2 cellular contexts compared by ENCODE assay signal in genomic region chr16:20911361-20911760, GRCh38.
TF ChIP-seq lines count a peak whose summit lies in the region.

No MANE protein-coding gene starts in this region.

TF ChIP-seq in IMR-90, 13 proteins besides CTCF, POLR2A, EP300 and RAD21:
- TF ChIP-seq USF2 (IDR thresholded peaks at IDR 0.05; ENCODE audit: low read depth, low read length) (no peak), BHLHE40 (IDR thresholded peaks at IDR 0.05; ENCODE audit: low read depth, low read length) (no peak), CHD1 (IDR thresholded peaks at IDR 0.05; ENCODE audit: low read depth, low read length) (no peak), ELK1 (IDR thresholded peaks at IDR 0.05; ENCODE audit: borderline replicate concordance, low read depth, low read length) (no peak), NFE2L2 (IDR thresholded peaks at IDR 0.05; ENCODE audit: low read depth, low read length) (no peak), MXI1 (IDR thresholded peaks at IDR 0.05; ENCODE audit: borderline replicate concordance, low read depth, low read length) (no peak), RCOR1 (IDR thresholded peaks at IDR 0.05; ENCODE audit: insufficient replicate concordance, low read length) (no peak), RFX5 (IDR thresholded peaks at IDR 0.05; ENCODE audit: low read depth, low read length) (no peak)
TF ChIP-seq in IMR-90: peak in this region for 0.

TF ChIP-seq in K562, 482 proteins besides CTCF, POLR2A, EP300 and RAD21:
- TF ChIP-seq TARDBP (IDR thresholded peaks at IDR 0.05) = no peak
- 0 out of 2 replicates have a peak, but pooled peaks have one; percentile 34 for TF ChIP-seq BACH1 (tag; IDR thresholded peaks at IDR 0.05)
- 0 out of 2 replicates have a peak, but pooled peaks have one; percentile 15 for TF ChIP-seq BRD4 (IDR thresholded peaks at IDR 0.05)
- TF ChIP-seq ZKSCAN3 (CRISPR knock-in tag; IDR thresholded peaks at IDR 0.05) = no peak
- TF ChIP-seq CHAMP1 (IDR thresholded peaks at IDR 0.05) = no peak
TF ChIP-seq in K562: peak in this region for 2.
